Comparison of ENCODE assay signal across 9 cellular contexts in the genomic region with DNA sequence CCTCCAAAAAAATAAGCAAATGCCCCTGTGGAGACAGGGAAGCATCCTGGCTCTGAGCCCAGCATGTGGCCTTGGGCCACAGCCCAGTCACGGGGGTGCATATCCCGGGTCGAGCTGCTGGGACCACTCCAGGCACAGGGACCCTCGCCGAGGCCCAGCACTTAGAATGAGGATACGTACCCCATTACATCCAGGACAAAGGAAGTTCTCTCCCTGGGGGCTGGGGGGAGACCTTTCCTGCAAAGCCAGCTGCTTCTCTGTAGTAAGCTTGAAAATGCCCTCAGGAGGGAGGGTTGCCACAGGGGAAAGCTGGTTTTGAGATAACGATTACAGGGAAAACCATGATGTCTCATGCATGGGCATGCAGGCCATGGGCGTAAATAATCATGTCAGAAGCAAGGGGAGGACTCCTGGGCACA.
A peak's percentile ranks its signal among the peaks of the same experiment; 100 is the strongest.
DNase-seq lines count a peak whose midpoint lies in the region; ATAC-seq, FAIRE-seq and TF ChIP-seq lines count a peak whose summit lies in the region.
"Had no signal": no experiment of that assay in that cellular context is flagged by ENCODE, and none has a peak within 500 bp of the region (broad histone marks: within the 10 kb centered on the region; RNA-seq: fewer than 3 reads in every experiment).

No MANE protein-coding gene starts in this region.

- no peak overlapping the region for H3K4me3 ChIP-seq in osteoblast (ENCODE audit: insufficient read depth, low read length)
- H3K4me3 ChIP-seq: skin epidermis had no signal

- DNase-seq in DMS79 (lab: John Stamatoyannopoulos, UW) (peak; percentile 26), NCI-H69 (lab: John Stamatoyannopoulos, UW) (peak; percentile 45), foreskin keratinocyte (no peak), osteoblast (ENCODE audit: insufficient read length, low spot score, missing footprints) (peak; percentile 51), RCC 7860 (ENCODE audit: low spot score) (no peak), CD1c-positive myeloid dendritic cell (ENCODE audit: extremely low spot score) (no peak), D341Med (ENCODE audit: low spot score) (no peak), HEK293T (ENCODE audit: extremely low spot score) (no peak)

- H2AFZ ChIP-seq in osteoblast (ENCODE audit: low read length): no peak overlapping the region

- peaks cover 93% of the 10 kb centered on the region for H3K79me2 ChIP-seq in osteoblast (ENCODE audit: insufficient read depth, low read length)

- peaks cover 27% of the 10 kb centered on the region for H3K36me3 ChIP-seq in osteoblast (ENCODE audit: insufficient read depth, low read length)

- TF ChIP-seq CTCF in foreskin keratinocyte (conservative IDR thresholded peaks at IDR 0.05): no peak
- TF ChIP-seq CTCF in osteoblast (IDR thresholded peaks at IDR 0.05; ENCODE audit: extremely low read depth, low read depth, low read length): no peak

- H4K20me1 ChIP-seq in osteoblast (ENCODE audit: insufficient read depth, low read length): peaks cover 31% of the 10 kb centered on the region

- H3K27me3 ChIP-seq in foreskin keratinocyte: no peaks in the 10 kb centered on the region
- H3K27me3 ChIP-seq in osteoblast (ENCODE audit: insufficient read depth, low read length): no peaks in the 10 kb centered on the region

- H3K27ac ChIP-seq in foreskin keratinocyte: no peak overlapping the region
- peak overlapping the region; percentile 17 for H3K27ac ChIP-seq in osteoblast (ENCODE audit: low read depth, low read length)

- POLR2A ChIA-PET in HEK293T (lab: Yijun Ruan, JAX): no interaction called here

- FAIRE-seq in RCC 7860 (lab: Jason Lieb, UNC): no peak

- CTCF ChIA-PET in HEK293T (lab: Yijun Ruan, JAX): interaction anchor here (0.5 kb wide), 1 partner anchor 1604 kb away, joined by 5 read pairs; no protein-coding TSS in a partner anchor

- peak; percentile 11 for ATAC-seq in foreskin keratinocyte

- H3K4me1 ChIP-seq in foreskin keratinocyte (no peaks in the 10 kb centered on the region), osteoblast (ENCODE audit: insufficient read depth, low read length) (peaks cover 5% of the 10 kb centered on the region)

- H3K4me2 ChIP-seq in osteoblast (ENCODE audit: insufficient read depth, low read length): no peak overlapping the region

- no peaks in the 10 kb centered on the region for H3K9me3 ChIP-seq in osteoblast (ENCODE audit: low read depth, low read length)

TF ChIP-seq in HEK293T, 16 proteins besides CTCF, POLR2A, EP300 and RAD21:
- no peak for TF ChIP-seq SUZ12 (IDR thresholded peaks at IDR 0.05)
- TF ChIP-seq SP1 (IDR thresholded peaks at IDR 0.05): no peak
- TF ChIP-seq FOXA1 (IDR thresholded peaks at IDR 0.05): no peak
- no peak for TF ChIP-seq HDGF (IDR thresholded peaks at IDR 0.05; ENCODE audit: borderline replicate concordance)
- TF ChIP-seq FOXK2 (IDR thresholded peaks at IDR 0.05): no peak

Comparison
In these comparisons a context has a peak if more than half of its experiments do, and no peak if none do; other contexts are left out.
1. DNase-seq: peak in DMS79 (single experiment), NCI-H69 (single experiment) and osteoblast (single experiment); none in foreskin keratinocyte (0 of 2), RCC 7860 (single experiment), CD1c-positive myeloid dendritic cell (single experiment), D341Med (single experiment) and HEK293T (single experiment).